ENCODE assay signal across 1 cellular context in genomic region chr3:24525557-24525956, GRCh38.
A peak's percentile ranks its signal among the peaks of the same experiment; 100 is the strongest.
TF ChIP-seq lines count a peak whose summit lies in the region.

No MANE protein-coding gene starts in this region.

TF ChIP-seq in HepG2, 621 proteins besides CTCF, POLR2A, EP300 and RAD21:
- TF ChIP-seq ZNF629 (CRISPR knock-in tag; conservative IDR thresholded peaks at IDR 0.05) (peak; percentile 72), HOXA5 (CRISPR knock-in tag; IDR thresholded peaks at IDR 0.05) (no peak)
- TF ChIP-seq, protein P1, sequence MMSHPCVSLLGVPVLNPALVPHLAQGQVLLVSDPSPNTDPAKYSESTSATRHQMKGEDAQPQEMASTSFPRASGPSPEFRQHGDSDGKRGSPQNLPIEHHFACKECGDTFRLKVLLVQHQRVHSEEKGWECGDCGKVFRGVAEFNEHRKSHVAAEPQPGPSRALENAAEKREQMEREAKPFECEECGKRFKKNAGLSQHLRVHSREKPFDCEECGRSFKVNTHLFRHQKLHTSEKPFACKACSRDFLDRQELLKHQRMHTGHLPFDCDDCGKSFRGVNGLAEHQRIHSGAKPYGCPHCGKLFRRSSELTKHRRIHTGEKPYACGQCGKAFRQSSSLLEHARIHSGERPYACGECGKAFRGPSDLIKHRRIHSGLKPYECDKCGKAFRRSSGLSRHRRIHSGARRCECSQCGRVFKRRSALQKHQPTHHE (CRISPR knock-in tag; IDR thresholded peaks at IDR 0.05; ENCODE audit: borderline replicate concordance): no peak
